ENCODE assay signal across 25 cellular contexts in genomic region chr9:70143394-70144130, GRCh38.
"Had no signal": no experiment of that assay in that cellular context is flagged by ENCODE, and none has a peak within 500 bp of the region (broad histone marks: within the 10 kb centered on the region; RNA-seq: fewer than 3 reads in every experiment).

No MANE protein-coding gene starts in this region.

- H3K27ac Mint-ChIP-seq: memory B cell; natural killer cell; progenitor cell of endocrine pancreas; stimulated activated naive B cell treated with anti-CD40 and anti-IgM and Interleukin-4, amounts not matched to agents 10 μg/mL and 1 μg/mL and 100 μg/mL, for 72 hours; stimulated activated naive CD8-positive, alpha-beta T cell treated with anti-CD3 and anti-CD28 coated beads, Interleukin-15, amount 100 ng/mL, for 72 hours had no signal

- H3K27me3 ChIP-seq: cardiac muscle cell, heart left ventricle, left lung, ovary, right lobe of liver, upper lobe of right lung, vagina had no signal

- H3K4me3 Mint-ChIP-seq: memory B cell; natural killer cell; neural crest cell; stimulated activated naive B cell treated with anti-CD40 and anti-IgM and Interleukin-4, amounts not matched to agents 10 μg/mL and 1 μg/mL and 100 μg/mL, for 72 hours; stimulated activated naive CD8-positive, alpha-beta T cell treated with anti-CD3 and anti-CD28 coated beads, Interleukin-15, amount 100 ng/mL, for 72 hours had no signal

- H3K36me3 Mint-ChIP-seq: memory B cell, natural killer cell had no signal

- H3K4me3 ChIP-seq: cardiac muscle cell, heart left ventricle, left lung, lower lobe of right lung, ovary, right lobe of liver, thoracic aorta, upper lobe of right lung, vagina had no signal

- H3K36me3 ChIP-seq: cardiac muscle cell, left lung, ovary, right lobe of liver, thoracic aorta, vagina had no signal

- FAIRE-seq: endothelial cell of umbilical vein, frontal cortex had no signal

- H3K9me3 Mint-ChIP-seq: memory B cell; natural killer cell; stimulated activated naive B cell treated with anti-CD40 and anti-IgM and Interleukin-4, amounts not matched to agents 10 μg/mL and 1 μg/mL and 100 μg/mL, for 72 hours; stimulated activated naive CD8-positive, alpha-beta T cell treated with anti-CD3 and anti-CD28 coated beads, Interleukin-15, amount 100 ng/mL, for 72 hours had no signal

- H3K9me3 ChIP-seq: heart left ventricle, left lung, lower lobe of right lung, ovary, right lobe of liver, thoracic aorta, upper lobe of right lung, vagina had no signal

- ATAC-seq: heart left ventricle; left lung; lower lobe of right lung; natural killer cell; right lobe of liver; stimulated activated naive B cell treated with anti-CD40 and anti-IgM and Interleukin-4, amounts not matched to agents 10 μg/mL and 1 μg/mL and 100 μg/mL, for 72 hours; stimulated activated naive CD8-positive, alpha-beta T cell treated with anti-CD3 and anti-CD28 coated beads, Interleukin-15, amount 100 ng/mL, for 72 hours; upper lobe of right lung had no signal

- H3K4me1 ChIP-seq: heart left ventricle, left lung, lower lobe of right lung, right lobe of liver, upper lobe of right lung had no signal

- H3K27ac ChIP-seq: cardiac muscle cell, heart left ventricle, left lung, lower lobe of right lung, ovary, right lobe of liver, thoracic aorta, upper lobe of right lung, vagina had no signal

- DNase-seq: dermis blood vessel endothelial cell; erythroblast; heart left ventricle; hypothalamus; islet precursor cell; left lung; lower lobe of right lung; natural killer cell; ovary; retina; right lobe of liver; stimulated activated CD4-positive, alpha-beta T cell treated with anti-CD3 and anti-CD28 coated beads, Interleukin-2, amount 100 ng/mL, for 24 hours; stimulated activated CD4-positive, alpha-beta T cell treated with anti-CD3 and anti-CD28 coated beads, Interleukin-4, amount 100 ng/mL, for 4 hours; stimulated activated naive B cell treated with anti-CD40 and anti-IgM and Interleukin-4, amounts not matched to agents 10 μg/mL and 1 μg/mL and 100 μg/mL, for 72 hours; stimulated activated naive CD8-positive, alpha-beta T cell treated with anti-CD3 and anti-CD28 coated beads, Interleukin-15, amount 100 ng/mL, for 72 hours; substantia nigra; upper lobe of right lung had no signal

- H3K4me1 Mint-ChIP-seq: natural killer cell; neural crest cell; stimulated activated naive CD8-positive, alpha-beta T cell treated with anti-CD3 and anti-CD28 coated beads, Interleukin-15, amount 100 ng/mL, for 72 hours had no signal

- H3K27me3 Mint-ChIP-seq: progenitor cell of endocrine pancreas had no signal
